ENCODE assay signal across 8 cellular contexts in genomic region chr1:40784141-40784770, GRCh38. TPM values are rescaled to one million over a fixed set of nuclear protein-coding genes. Genes with fewer than 3 reads are reported as not detected.
DNase-seq lines count a peak whose midpoint lies in the region; TF ChIP-seq lines count a peak whose summit lies in the region.

No MANE protein-coding gene starts in this region.

- POLR2A ChIA-PET in GM10248 (lab: Yijun Ruan, JAX) = no interaction called here

- intact Hi-C loops in transverse colon (cut with DNase I; ENCODE audit: low total_unique reads) = no loop called here

- H3K27ac ChIP-seq in transverse colon = peak overlapping the region; percentile 76 to 87 (median 81)

- H3K36me3 ChIP-seq in adipocyte (ENCODE audit: control insufficient read depth, insufficient read depth, low read length, severe bottlenecking) (no peaks in the 10 kb centered on the region), transverse colon (no peaks in the 10 kb centered on the region), MG63 (no peaks in the 10 kb centered on the region)

- CTCF ChIA-PET in GM10248 (lab: Yijun Ruan, JAX) = interaction anchor here (7.9 kb wide), 1 partner anchor 10 kb away, joined by 77 read pairs; no protein-coding TSS in a partner anchor

- H3K9me3 ChIP-seq in adipocyte (ENCODE audit: control insufficient read depth, low read length) (no peaks in the 10 kb centered on the region), transverse colon (no peaks in the 10 kb centered on the region), MG63 (no peaks in the 10 kb centered on the region)

- H3K9ac ChIP-seq in adipocyte (ENCODE audit: low read length) = no peak overlapping the region

- H3K27ac Mint-ChIP-seq in activated T-cell treated with anti-CD3 and anti-CD28 coated beads, Interleukin-2, amount 50 U/mL, for 24 hours = peak overlapping the region; percentile 29
- H3K27ac Mint-ChIP-seq in immature natural killer cell = no peak overlapping the region

- TF ChIP-seq CTCF in transverse colon (IDR thresholded peaks at IDR 0.05) (no peak), GM10248 (IDR thresholded peaks at IDR 0.05; ENCODE audit: control extremely low read depth, extremely low read depth, low read depth, missing control alignments) (no peak)

- WGBS in transverse colon (ENCODE audit: low coverage in 1 of 2), 2 donors = 30 to 36% methylated on average over 6 to 28 of the region's 63 CpGs

- no peak for TF ChIP-seq POLR2A in transverse colon (IDR thresholded peaks at IDR 0.05)

- no peaks in the 10 kb centered on the region for H3K36me3 Mint-ChIP-seq in activated T-cell treated with anti-CD3 and anti-CD28 coated beads, Interleukin-2, amount 50 U/mL, for 24 hours (ENCODE audit: low read depth)
- peaks cover 0 to 4% (median 4%) of the 10 kb centered on the region in 3 donors for H3K36me3 Mint-ChIP-seq in immature natural killer cell

- H3K27me3 Mint-ChIP-seq in activated T-cell treated with anti-CD3 and anti-CD28 coated beads, Interleukin-2, amount 50 U/mL, for 24 hours = peaks cover 35% of the 10 kb centered on the region
- peaks cover 4 to 9% (median 8%) of the 10 kb centered on the region in 3 donors for H3K27me3 Mint-ChIP-seq in immature natural killer cell (ENCODE audit: low read depth in 3 of 3)

- H3K4me1 ChIP-seq in adipocyte (ENCODE audit: control insufficient read depth, insufficient read depth, low read length) = peaks cover 3% of the 10 kb centered on the region
- H3K4me1 ChIP-seq in transverse colon = peaks cover 6 to 35% (median 24%) of the 10 kb centered on the region in 4 donors

- in situ Hi-C loops in transverse colon (cut with MboI; ENCODE audit: low pct_ligation_motif_present in 1 of 4, low pct_unique_long_range_greater_than_20kb in 1 of 4, low sequenced_read_pairs in 3 of 4) = no loop called here

- TF ChIP-seq EP300 in transverse colon (IDR thresholded peaks at IDR 0.05; ENCODE audit: low read depth) = no peak

- H3K4me3 ChIP-seq in adipocyte (ENCODE audit: low read length) = no peak overlapping the region
- H3K4me3 ChIP-seq in transverse colon = peak overlapping the region; percentile 45 to 60 (median 53)
- no peak overlapping the region for H3K4me3 ChIP-seq in MG63

- peak overlapping the region; percentile 65 for H3K4me3 Mint-ChIP-seq in activated T-cell treated with anti-CD3 and anti-CD28 coated beads, Interleukin-2, amount 50 U/mL, for 24 hours
- H3K4me3 Mint-ChIP-seq in immature natural killer cell = peak overlapping the region; percentile 5 to 71 (median 30)

- no peak for DNase-seq in activated T-cell treated with anti-CD3 and anti-CD28 coated beads, Interleukin-2, amount 50 U/mL, for 24 hours
- DNase-seq in activated T-cell treated with anti-CD3 and anti-CD28 coated beads, Interleukin-2, amount 50 U/mL, for 1 hour = no peak
- DNase-seq in adipocyte (ENCODE audit: low read depth) (peak; percentile 25), immature natural killer cell (no peak), transverse colon (no peak), MG63 (no peak), GM10248 (ENCODE audit: extremely low spot score) (no peak), midbrain (lab: John Stamatoyannopoulos, UW) (no peak)

- H3K27me3 ChIP-seq in adipocyte (replicated peaks; ENCODE audit: control insufficient read depth, insufficient read depth, low read length) (peaks cover 36% of the 10 kb centered on the region), transverse colon (no peaks in the 10 kb centered on the region), MG63 (no peaks in the 10 kb centered on the region)

- H3K4me1 Mint-ChIP-seq in activated T-cell treated with anti-CD3 and anti-CD28 coated beads, Interleukin-2, amount 50 U/mL, for 24 hours (ENCODE audit: low read depth) = peaks cover 8% of the 10 kb centered on the region
- H3K4me1 Mint-ChIP-seq in immature natural killer cell = peaks cover 5 to 12% of the 10 kb centered on the region in 2 donors

- H3K9me3 Mint-ChIP-seq in activated T-cell treated with anti-CD3 and anti-CD28 coated beads, Interleukin-2, amount 50 U/mL, for 24 hours = no peaks in the 10 kb centered on the region
- H3K9me3 Mint-ChIP-seq in immature natural killer cell = no peaks in the 10 kb centered on the region

RNA-seq across cellular contexts. Expression of gene KCNQ4, which starts 0.7 kb away (rescaled TPM):
- not detected for polyA plus RNA-seq in immature natural killer cell
- total RNA-seq in transverse colon = 10 to 100 TPM in 1 of 4 donors, 1 to 10 TPM in 3; 3.1 to 33.7 (median 3.6) TPM
- not detected in 2 replicates for total RNA-seq in MG63 (2014; rRNA removed; shearing (Covaris generic); ENCODE audit: low replicate concordance)

Comparison
In these comparisons a context has a peak if more than half of its experiments do, and no peak if none do; other contexts are left out.
1. H3K4me3 ChIP-seq: peak in transverse colon (4 of 4); none in adipocyte (single experiment) and MG63 (single experiment).